ENCODE assay signal across 7 cellular contexts in genomic region chr1:48472747-48473146, GRCh38. TPM values are rescaled to one million over a fixed set of nuclear protein-coding genes. Genes with fewer than 3 reads are reported as not detected.
DNase-seq lines count a peak whose midpoint lies in the region; ATAC-seq and TF ChIP-seq lines count a peak whose summit lies in the region.

No MANE protein-coding gene starts in this region.

- H3K4me3 ChIP-seq in HFF-Myc (replicated peaks; ENCODE audit: low read depth, low read length), result peak overlapping the region; percentile 64
- peak overlapping the region; percentile 66 for H3K4me3 ChIP-seq in right cardiac atrium (ENCODE audit: low read length)
- H3K4me3 ChIP-seq in skin epidermis, result peak overlapping the region; percentile 68 to 89 (median 76)

- POLR2A ChIA-PET in activated CD4-positive, alpha-beta memory T cell treated with anti-CD3 and anti-CD28 coated beads, Interleukin-2, amount 10 ng/mL, durations not matched to agents 7 days and 5 days (lab: Charles Lee), result no interaction called here

- ATAC-seq in right cardiac atrium, result no peak
- no peak for ATAC-seq in HG03097 (IDR thresholded peaks at IDR 0.05; ENCODE audit: low FRiP score, unreplicated experiment)

- no peaks in the 10 kb centered on the region for H3K4me1 ChIP-seq in right cardiac atrium (ENCODE audit: control insufficient read depth, insufficient read depth, low read length)

- peaks cover 23% of the 10 kb centered on the region for H3K27me3 Mint-ChIP-seq in activated CD4-positive, alpha-beta memory T cell treated with anti-CD3 and anti-CD28 coated beads, Interleukin-2, amount 10 ng/mL, durations not matched to agents 7 days and 5 days

- H3K4me1 Mint-ChIP-seq in activated CD4-positive, alpha-beta memory T cell treated with anti-CD3 and anti-CD28 coated beads, Interleukin-2, amount 10 ng/mL, durations not matched to agents 7 days and 5 days, result peaks cover 15% of the 10 kb centered on the region

- H3K27me3 ChIP-seq in right cardiac atrium (ENCODE audit: control insufficient read depth, insufficient read depth), result no peaks in the 10 kb centered on the region

- H3K27ac ChIP-seq in right cardiac atrium (ENCODE audit: low read length), result peak overlapping the region; percentile 87
- H3K27ac ChIP-seq in skin epidermis, result peak overlapping the region in 19 of 21 experiments; percentile 50 to 95 (median 85)

- no peak for DNase-seq in HFF-Myc (ENCODE audit: extremely low read depth, low read depth)
- DNase-seq in activated CD4-positive, alpha-beta memory T cell treated with anti-CD3 and anti-CD28 coated beads, Interleukin-2, amount 10 ng/mL, durations not matched to agents 7 days and 5 days, result no peak
- no peak for DNase-seq in right cardiac atrium
- DNase-seq in GDM1 (lab: John Stamatoyannopoulos, UW), result no peak
- no peak for DNase-seq in NCI-H526 treated with DMSO at 0.1 percent for 48 hours (lab: John Stamatoyannopoulos, UW)

- no peak for TF ChIP-seq CTCF in HFF-Myc (IDR thresholded peaks at IDR 0.05; ENCODE audit: low read depth, low read length, missing control alignments)

- peak overlapping the region; percentile 26 for H3K27ac Mint-ChIP-seq in activated CD4-positive, alpha-beta memory T cell treated with anti-CD3 and anti-CD28 coated beads, Interleukin-2, amount 10 ng/mL, durations not matched to agents 7 days and 5 days

- H3K4me3 Mint-ChIP-seq in activated CD4-positive, alpha-beta memory T cell treated with anti-CD3 and anti-CD28 coated beads, Interleukin-2, amount 10 ng/mL, durations not matched to agents 7 days and 5 days, result peak overlapping the region; percentile 60

- H3K36me3 Mint-ChIP-seq in activated CD4-positive, alpha-beta memory T cell treated with anti-CD3 and anti-CD28 coated beads, Interleukin-2, amount 10 ng/mL, durations not matched to agents 7 days and 5 days (ENCODE audit: low read depth), result no peaks in the 10 kb centered on the region

- no peaks in the 10 kb centered on the region for H3K9me3 ChIP-seq in right cardiac atrium (ENCODE audit: control insufficient read depth, low read length)

- H3K9me3 Mint-ChIP-seq in activated CD4-positive, alpha-beta memory T cell treated with anti-CD3 and anti-CD28 coated beads, Interleukin-2, amount 10 ng/mL, durations not matched to agents 7 days and 5 days, result no peaks in the 10 kb centered on the region

- CTCF ChIA-PET in activated CD4-positive, alpha-beta memory T cell treated with anti-CD3 and anti-CD28 coated beads, Interleukin-2, amount 10 ng/mL, durations not matched to agents 7 days and 5 days (lab: Charles Lee), result interaction anchor here (0.5 to 2.5 kb wide), 2 partner anchors 8 to 25 kb away, joined by 3 to 21 read pairs; no protein-coding TSS in a partner anchor

- WGBS in right cardiac atrium, result 67% methylated on average over 7 of the region's 7 CpGs

- intact Hi-C loops in right cardiac atrium (cut with DNase I), result no loop called here

RNA-seq across cellular contexts. Expression of gene SPATA6, which starts 0.7 kb away (rescaled TPM):
- total RNA-seq in activated CD4-positive, alpha-beta memory T cell treated with anti-CD3 and anti-CD28 coated beads, Interleukin-2, amount 10 ng/mL, durations not matched to agents 7 days and 5 days, result under 1 TPM; 0.40 to 0.55 TPM
- 10 to 100 TPM; 13.6 to 20.7 (median 18.8) TPM for total RNA-seq in right cardiac atrium
- polyA plus RNA-seq in right cardiac atrium, result 2.4 TPM

Comparison
In these comparisons a context has a peak if more than half of its experiments do, and no peak if none do; other contexts are left out.
1. RNA of gene SPATA6, which starts 0.7 kb away (total RNA-seq): 13.6 to 20.7 TPM in right cardiac atrium; 0.40 to 0.55 TPM in activated CD4-positive, alpha-beta memory T cell treated with anti-CD3 and anti-CD28 coated beads, Interleukin-2, amount 10 ng/mL, durations not matched to agents 7 days and 5 days; every median in the first group is over 4 times any median in the second.
2. Peak in every context shown above with its lines, with median percentiles within 50 percentile points of each other: H3K4me3 ChIP-seq.